9 cellular contexts compared by ENCODE assay signal in the genomic region with DNA sequence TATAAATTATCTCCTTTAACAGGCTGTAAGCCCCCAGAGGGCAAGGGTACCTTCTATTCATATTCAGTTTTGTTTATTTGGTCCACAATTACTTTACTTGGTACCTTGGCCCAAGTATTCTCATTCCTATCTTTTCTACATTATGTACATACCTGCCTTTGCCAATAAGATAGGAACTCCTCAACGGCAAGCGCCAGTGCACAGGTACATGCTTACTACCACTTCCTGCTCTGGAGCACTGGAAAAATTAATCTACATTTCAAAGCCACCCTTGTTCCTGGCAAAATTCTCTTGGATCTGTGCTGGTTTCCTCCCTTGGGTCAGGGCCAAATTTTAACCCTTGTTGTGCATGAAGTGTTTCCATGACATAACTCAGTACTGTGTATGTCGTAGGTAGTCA.
"Had no signal": no experiment of that assay in that cellular context is flagged by ENCODE, and none has a peak within 500 bp of the region (broad histone marks: within the 10 kb centered on the region; RNA-seq: fewer than 3 reads in every experiment).

No MANE protein-coding gene starts in this region.

- ATAC-seq: HCT116 had no signal

- DNase-seq: GM23248, GOT3, H7, HFFc6, IMR-90, KBM-7 had no signal

- H3K9ac ChIP-seq: GM23248 had no signal

- H3K4me3 ChIP-seq: GM23248, HAP-1 had no signal

- H2AFZ ChIP-seq: GM23248 had no signal

- H3K36me3 ChIP-seq: HAP-1 had no signal

- H3K9me3 ChIP-seq: HAP-1 had no signal

- H3K4me1 ChIP-seq: HAP-1 had no signal

- H3K27ac ChIP-seq: GM23248, HL-60 had no signal
